21 cellular contexts compared by ENCODE assay signal in the genomic region with DNA sequence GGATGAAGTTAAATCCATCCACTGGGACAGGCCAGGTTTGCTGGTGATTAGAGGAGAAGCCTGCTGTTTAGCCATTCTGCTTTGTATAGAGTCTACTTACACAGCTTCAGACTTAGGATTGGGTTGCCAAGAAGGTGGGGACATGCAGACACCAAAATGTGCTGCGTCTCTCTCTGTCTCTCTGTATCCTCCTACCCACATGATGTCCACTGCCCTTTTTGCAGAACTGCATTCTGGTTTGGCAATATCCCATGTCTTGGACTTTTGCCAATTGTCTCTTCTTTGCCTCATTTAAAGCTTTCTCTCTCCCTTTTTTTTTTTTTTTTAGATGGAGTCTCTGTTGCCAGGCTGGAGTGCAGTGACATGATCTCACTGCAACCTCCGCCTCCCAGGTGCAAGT.
DNase-seq lines count a peak whose midpoint lies in the region; ATAC-seq, FAIRE-seq and TF ChIP-seq lines count a peak whose summit lies in the region.
"Had no signal": no experiment of that assay in that cellular context is flagged by ENCODE, and none has a peak within 500 bp of the region (broad histone marks: within the 10 kb centered on the region; RNA-seq: fewer than 3 reads in every experiment).

No MANE protein-coding gene starts in this region.

- H3K23ac ChIP-seq in mesenchymal stem cell (ENCODE audit: low read length in 2 of 2): no peak overlapping the region

- H3K27ac ChIP-seq in GM23248 (peak overlapping the region; percentile 92; the same call in 1 of the 2 replicates), astrocyte (ENCODE audit: low read depth, low read length) (no peak overlapping the region), mesenchymal stem cell (ENCODE audit: low read length, poor library complexity, severe bottlenecking) (peak overlapping the region; percentile 76)
- H3K27ac ChIP-seq: C4-2B had no signal

- H3K36me3 ChIP-seq in GM23248 (ENCODE audit: low read depth) (no peaks in the 10 kb centered on the region), astrocyte (ENCODE audit: insufficient read depth, low read length) (no peaks in the 10 kb centered on the region), mesenchymal stem cell (ENCODE audit: control insufficient read depth in 1 of 2, insufficient read depth in 2 of 2, low read depth in 1 of 2, low read length in 2 of 2) (no peaks in the 10 kb centered on the region)
- H3K36me3 ChIP-seq: HAP-1 had no signal

- no peaks in the 10 kb centered on the region for H3K9me3 ChIP-seq in GM23248 (ENCODE audit: low read depth)
- H3K9me3 ChIP-seq in astrocyte (ENCODE audit: insufficient read depth, low read depth, low read length): no peaks in the 10 kb centered on the region
- H3K9me3 ChIP-seq in mesenchymal stem cell (ENCODE audit: control insufficient read depth, low read length): no peaks in the 10 kb centered on the region
- H3K9me3 ChIP-seq: HAP-1 had no signal

- H3K14ac ChIP-seq in mesenchymal stem cell (ENCODE audit: low read length in 2 of 2): no peak overlapping the region

- peaks cover 56% of the 10 kb centered on the region for H3K4me1 Mint-ChIP-seq in astrocyte (ENCODE audit: low read depth, unreplicated experiment)

- H3K36me3 Mint-ChIP-seq in astrocyte (ENCODE audit: low read depth, unreplicated experiment): no peaks in the 10 kb centered on the region

- H3K9me2 ChIP-seq in GM23248 (ENCODE audit: insufficient read depth): no peaks in the 10 kb centered on the region

- H4K20me1 ChIP-seq in GM23248 (ENCODE audit: insufficient read depth): no peaks in the 10 kb centered on the region
- no peaks in the 10 kb centered on the region for H4K20me1 ChIP-seq in astrocyte (ENCODE audit: insufficient read depth, low read length)

- no peak overlapping the region for H4K91ac ChIP-seq in mesenchymal stem cell (ENCODE audit: low read length)

- no peak overlapping the region for H3K4me2 ChIP-seq in GM23248 (ENCODE audit: unreplicated experiment)
- H3K4me2 ChIP-seq in astrocyte (ENCODE audit: low read length): no peak overlapping the region
- no peak overlapping the region for H3K4me2 ChIP-seq in mesenchymal stem cell (ENCODE audit: low read length, poor library complexity, severe bottlenecking)

- H3K4me1 ChIP-seq in GM23248 (ENCODE audit: insufficient read depth) (peaks cover 59% of the 10 kb centered on the region), astrocyte (ENCODE audit: insufficient read depth, low read length) (peaks cover 42% of the 10 kb centered on the region), mesenchymal stem cell (ENCODE audit: control insufficient read depth, insufficient read depth, low read depth, low read length) (peaks cover 3% of the 10 kb centered on the region)
- H3K4me1 ChIP-seq: HAP-1 had no signal

- H3K79me2 ChIP-seq in GM23248 (ENCODE audit: insufficient read depth) (no peaks in the 10 kb centered on the region), astrocyte (ENCODE audit: insufficient read depth, low read length) (no peaks in the 10 kb centered on the region)

- TF ChIP-seq CTCF in astrocyte (IDR thresholded peaks at IDR 0.05; ENCODE audit: insufficient read depth, low read depth, low read length): no peak

- H3K27me3 ChIP-seq in GM23248 (replicated peaks; ENCODE audit: insufficient read depth) (no peaks in the 10 kb centered on the region), astrocyte (ENCODE audit: insufficient read depth, low read length) (no peaks in the 10 kb centered on the region), mesenchymal stem cell (ENCODE audit: control insufficient read depth in 1 of 2, insufficient read depth in 1 of 2, low read length in 2 of 2) (no peaks in the 10 kb centered on the region)

- H2AFZ ChIP-seq in GM23248 (no peak overlapping the region), astrocyte (ENCODE audit: low read depth, low read length) (no peak overlapping the region), mesenchymal stem cell (ENCODE audit: low read depth, low read length) (no peak overlapping the region)

- H2BK15ac ChIP-seq in mesenchymal stem cell (ENCODE audit: low read depth, poor library complexity, severe bottlenecking): no peak overlapping the region

- ATAC-seq in SK-N-SH treated with all-trans-retinoic acid at 6 μM for 48 hours (no peak), GM19023 (IDR thresholded peaks at IDR 0.05; ENCODE audit: unreplicated experiment) (no peak)

- WGBS in GM23248 (ENCODE audit: low coverage in 1 of 2, low lambda C conversion rate in 2 of 2, missing lambda C conversion rate in 2 of 2), 2 experiments: 92 to 95% methylated on average over 2 of the region's 2 CpGs
- 100% methylated on average over 2 of the region's 2 CpGs for WGBS in mesenchymal stem cell

- H3K4me3 ChIP-seq in GM23248 (no peak overlapping the region), astrocyte (ENCODE audit: insufficient read depth, low read depth, low read length) (no peak overlapping the region), mesenchymal stem cell (ENCODE audit: insufficient read depth in 1 of 2, low read depth in 1 of 2, low read length in 2 of 2) (no peak overlapping the region)
- H3K4me3 ChIP-seq: HAP-1 had no signal

- peak overlapping the region; percentile 4 to 15 for H3K4ac ChIP-seq in mesenchymal stem cell (ENCODE audit: low read depth in 1 of 2, low read length in 2 of 2)

- H3F3A ChIP-seq in GM23248 (ENCODE audit: insufficient read depth): peaks cover 68% of the 10 kb centered on the region

- H4K8ac ChIP-seq in mesenchymal stem cell (ENCODE audit: low read length): peak overlapping the region; percentile 45

- in situ Hi-C loops in GM23248 (cut with MboI): no loop called here

- H2BK12ac ChIP-seq in mesenchymal stem cell (ENCODE audit: low read length in 2 of 2): peak overlapping the region; percentile 7 to 85

- H2BK120ac ChIP-seq in mesenchymal stem cell (ENCODE audit: low read depth, low read length): peak overlapping the region; percentile 15

- H2AK5ac ChIP-seq in mesenchymal stem cell (ENCODE audit: low read length, severe bottlenecking): peak overlapping the region; percentile 95

- peak overlapping the region; percentile 72 to 73 for H3K18ac ChIP-seq in mesenchymal stem cell (ENCODE audit: low read depth in 1 of 2, low read length in 2 of 2)

- H3K9me3 Mint-ChIP-seq in astrocyte (ENCODE audit: unreplicated experiment): peaks cover 7% of the 10 kb centered on the region

- H3K4me3 Mint-ChIP-seq in astrocyte (ENCODE audit: unreplicated experiment): no peak overlapping the region

- DNase-seq in Ammon's horn (ENCODE audit: low spot score) (peak; percentile 20), GM23248 (no peak), astrocyte (ENCODE audit: low read depth) (no peak), mesenchymal stem cell (no peak), germinal center (ENCODE audit: low spot score) (no peak)
- DNase-seq in activated T-cell treated with anti-CD3 and anti-CD28 coated beads, Interleukin-2, amount 50 U/mL, for 48 hours: no peak
- DNase-seq: COR-L47, DMS153, EL, KBM-7, NCI-H1092, NCI-H146, NCI-H2081, NCI-H510A treated with DMSO at 0.1 percent for 48 hours, NCI-H82, SHP77 treated with DMSO at 0.1 percent for 48 hours had no signal

- H3K27ac Mint-ChIP-seq in astrocyte (ENCODE audit: unreplicated experiment): peak overlapping the region; percentile 15

- H3K79me1 ChIP-seq in mesenchymal stem cell (replicated peaks; ENCODE audit: low read length, poor library complexity, severe bottlenecking): peaks cover 4% of the 10 kb centered on the region

- H3K27me3 Mint-ChIP-seq in astrocyte (ENCODE audit: low read depth, unreplicated experiment): no peaks in the 10 kb centered on the region

- FAIRE-seq in astrocyte (lab: Jason Lieb, UNC): no peak
- FAIRE-seq: RCC 7860 had no signal

- H2BK5ac ChIP-seq in mesenchymal stem cell (ENCODE audit: low read depth, low read length, poor library complexity, severe bottlenecking): peak overlapping the region; percentile 61

- H3K9ac ChIP-seq in GM23248 (no peak overlapping the region), astrocyte (ENCODE audit: low read length) (no peak overlapping the region), mesenchymal stem cell (ENCODE audit: low read length) (peak overlapping the region; percentile 1)

TF ChIP-seq in SK-N-SH treated with all-trans-retinoic acid at 6 μM for 48 hours, 23 proteins besides CTCF, POLR2A, EP300 and RAD21:
- TF ChIP-seq, protein P1, sequence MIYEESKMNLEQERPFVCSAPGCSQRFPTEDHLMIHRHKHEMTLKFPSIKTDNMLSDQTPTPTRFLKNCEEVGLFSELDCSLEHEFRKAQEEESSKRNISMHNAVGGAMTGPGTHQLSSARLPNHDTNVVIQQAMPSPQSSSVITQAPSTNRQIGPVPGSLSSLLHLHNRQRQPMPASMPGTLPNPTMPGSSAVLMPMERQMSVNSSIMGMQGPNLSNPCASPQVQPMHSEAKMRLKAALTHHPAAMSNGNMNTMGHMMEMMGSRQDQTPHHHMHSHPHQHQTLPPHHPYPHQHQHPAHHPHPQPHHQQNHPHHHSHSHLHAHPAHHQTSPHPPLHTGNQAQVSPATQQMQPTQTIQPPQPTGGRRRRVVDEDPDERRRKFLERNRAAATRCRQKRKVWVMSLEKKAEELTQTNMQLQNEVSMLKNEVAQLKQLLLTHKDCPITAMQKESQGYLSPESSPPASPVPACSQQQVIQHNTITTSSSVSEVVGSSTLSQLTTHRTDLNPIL (CRISPR knock-in tag; IDR thresholded peaks at IDR 0.05; ENCODE audit: low read depth): no peak
- no peak for TF ChIP-seq ZC3H10 (CRISPR knock-in tag; IDR thresholded peaks at IDR 0.05)
- TF ChIP-seq ZFP30 (CRISPR knock-in tag; IDR thresholded peaks at IDR 0.05): no peak
- TF ChIP-seq ZFP3 (CRISPR knock-in tag; IDR thresholded peaks at IDR 0.05): no peak
- no peak for TF ChIP-seq PPARA (CRISPR knock-in tag; IDR thresholded peaks at IDR 0.05; ENCODE audit: borderline replicate concordance)
- TF ChIP-seq RARB (CRISPR knock-in tag; IDR thresholded peaks at IDR 0.05): no peak
